Comparison of ENCODE assay signal across 1 cellular context in the genomic region with DNA sequence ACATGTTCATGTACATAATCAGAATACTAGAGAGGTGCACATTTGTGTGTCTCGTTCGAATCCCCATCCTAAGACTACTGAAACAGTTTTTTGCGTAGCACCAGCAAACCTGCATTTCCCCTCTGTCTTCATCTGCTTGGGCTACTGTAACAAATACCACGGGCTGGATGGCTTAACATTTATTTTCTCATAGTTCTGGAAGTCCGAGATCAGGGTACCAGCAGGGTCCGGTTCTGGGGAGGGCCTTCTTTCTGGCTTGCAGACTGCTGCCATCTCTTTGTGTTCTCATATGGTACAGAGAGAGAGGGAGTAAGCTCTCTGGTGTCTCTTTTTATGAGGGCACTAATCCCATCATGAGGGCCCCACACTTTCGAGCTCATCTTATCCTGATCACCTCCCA.
TF ChIP-seq lines count a peak whose summit lies in the region.

No MANE protein-coding gene starts in this region.

TF ChIP-seq in HCT116, 20 proteins besides CTCF, POLR2A, EP300 and RAD21 (continued from another document):
- TF ChIP-seq EGR1 (IDR thresholded peaks at IDR 0.05; ENCODE audit: low read depth) (no peak), ELF1 (IDR thresholded peaks at IDR 0.05; ENCODE audit: borderline replicate concordance, low read depth) (no peak), CEBPB (IDR thresholded peaks at IDR 0.05; ENCODE audit: low read depth) (no peak), TCF7L2 (IDR thresholded peaks at IDR 0.05; ENCODE audit: borderline replicate concordance, extremely low read depth, insufficient read depth, insufficient read length) (no peak), EZH2phosphoT487 (IDR thresholded peaks at IDR 0.05; ENCODE audit: borderline replicate concordance) (no peak), ZFX (IDR thresholded peaks at IDR 0.05) (no peak), YY1 (IDR thresholded peaks at IDR 0.05; ENCODE audit: extremely low read depth, insufficient replicate concordance, low read depth, low read length) (no peak), JUND (IDR thresholded peaks at IDR 0.05) (no peak), EZH2 (IDR thresholded peaks at IDR 0.05) (no peak), SRF (IDR thresholded peaks at IDR 0.05; ENCODE audit: low read depth) (no peak)
- TF ChIP-seq, protein P1, sequence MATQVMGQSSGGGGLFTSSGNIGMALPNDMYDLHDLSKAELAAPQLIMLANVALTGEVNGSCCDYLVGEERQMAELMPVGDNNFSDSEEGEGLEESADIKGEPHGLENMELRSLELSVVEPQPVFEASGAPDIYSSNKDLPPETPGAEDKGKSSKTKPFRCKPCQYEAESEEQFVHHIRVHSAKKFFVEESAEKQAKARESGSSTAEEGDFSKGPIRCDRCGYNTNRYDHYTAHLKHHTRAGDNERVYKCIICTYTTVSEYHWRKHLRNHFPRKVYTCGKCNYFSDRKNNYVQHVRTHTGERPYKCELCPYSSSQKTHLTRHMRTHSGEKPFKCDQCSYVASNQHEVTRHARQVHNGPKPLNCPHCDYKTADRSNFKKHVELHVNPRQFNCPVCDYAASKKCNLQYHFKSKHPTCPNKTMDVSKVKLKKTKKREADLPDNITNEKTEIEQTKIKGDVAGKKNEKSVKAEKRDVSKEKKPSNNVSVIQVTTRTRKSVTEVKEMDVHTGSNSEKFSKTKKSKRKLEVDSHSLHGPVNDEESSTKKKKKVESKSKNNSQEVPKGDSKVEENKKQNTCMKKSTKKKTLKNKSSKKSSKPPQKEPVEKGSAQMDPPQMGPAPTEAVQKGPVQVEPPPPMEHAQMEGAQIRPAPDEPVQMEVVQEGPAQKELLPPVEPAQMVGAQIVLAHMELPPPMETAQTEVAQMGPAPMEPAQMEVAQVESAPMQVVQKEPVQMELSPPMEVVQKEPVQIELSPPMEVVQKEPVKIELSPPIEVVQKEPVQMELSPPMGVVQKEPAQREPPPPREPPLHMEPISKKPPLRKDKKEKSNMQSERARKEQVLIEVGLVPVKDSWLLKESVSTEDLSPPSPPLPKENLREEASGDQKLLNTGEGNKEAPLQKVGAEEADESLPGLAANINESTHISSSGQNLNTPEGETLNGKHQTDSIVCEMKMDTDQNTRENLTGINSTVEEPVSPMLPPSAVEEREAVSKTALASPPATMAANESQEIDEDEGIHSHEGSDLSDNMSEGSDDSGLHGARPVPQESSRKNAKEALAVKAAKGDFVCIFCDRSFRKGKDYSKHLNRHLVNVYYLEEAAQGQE (IDR thresholded peaks at IDR 0.05; ENCODE audit: low read depth) = no peak
- TF ChIP-seq, protein P2, sequence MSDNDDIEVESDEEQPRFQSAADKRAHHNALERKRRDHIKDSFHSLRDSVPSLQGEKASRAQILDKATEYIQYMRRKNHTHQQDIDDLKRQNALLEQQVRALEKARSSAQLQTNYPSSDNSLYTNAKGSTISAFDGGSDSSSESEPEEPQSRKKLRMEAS (IDR thresholded peaks at IDR 0.05) = no peak
- TF ChIP-seq, protein P3, sequence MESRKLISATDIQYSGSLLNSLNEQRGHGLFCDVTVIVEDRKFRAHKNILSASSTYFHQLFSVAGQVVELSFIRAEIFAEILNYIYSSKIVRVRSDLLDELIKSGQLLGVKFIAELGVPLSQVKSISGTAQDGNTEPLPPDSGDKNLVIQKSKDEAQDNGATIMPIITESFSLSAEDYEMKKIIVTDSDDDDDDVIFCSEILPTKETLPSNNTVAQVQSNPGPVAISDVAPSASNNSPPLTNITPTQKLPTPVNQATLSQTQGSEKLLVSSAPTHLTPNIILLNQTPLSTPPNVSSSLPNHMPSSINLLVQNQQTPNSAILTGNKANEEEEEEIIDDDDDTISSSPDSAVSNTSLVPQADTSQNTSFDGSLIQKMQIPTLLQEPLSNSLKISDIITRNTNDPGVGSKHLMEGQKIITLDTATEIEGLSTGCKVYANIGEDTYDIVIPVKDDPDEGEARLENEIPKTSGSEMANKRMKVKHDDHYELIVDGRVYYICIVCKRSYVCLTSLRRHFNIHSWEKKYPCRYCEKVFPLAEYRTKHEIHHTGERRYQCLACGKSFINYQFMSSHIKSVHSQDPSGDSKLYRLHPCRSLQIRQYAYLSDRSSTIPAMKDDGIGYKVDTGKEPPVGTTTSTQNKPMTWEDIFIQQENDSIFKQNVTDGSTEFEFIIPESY (IDR thresholded peaks at IDR 0.05; ENCODE audit: extremely low read depth, insufficient replicate concordance, low read length) = no peak
- TF ChIP-seq, protein P4, sequence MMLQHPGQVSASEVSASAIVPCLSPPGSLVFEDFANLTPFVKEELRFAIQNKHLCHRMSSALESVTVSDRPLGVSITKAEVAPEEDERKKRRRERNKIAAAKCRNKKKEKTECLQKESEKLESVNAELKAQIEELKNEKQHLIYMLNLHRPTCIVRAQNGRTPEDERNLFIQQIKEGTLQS (IDR thresholded peaks at IDR 0.05) = no peak
TF ChIP-seq in HCT116: peak in this region for 0.
